In the genomic region with DNA sequence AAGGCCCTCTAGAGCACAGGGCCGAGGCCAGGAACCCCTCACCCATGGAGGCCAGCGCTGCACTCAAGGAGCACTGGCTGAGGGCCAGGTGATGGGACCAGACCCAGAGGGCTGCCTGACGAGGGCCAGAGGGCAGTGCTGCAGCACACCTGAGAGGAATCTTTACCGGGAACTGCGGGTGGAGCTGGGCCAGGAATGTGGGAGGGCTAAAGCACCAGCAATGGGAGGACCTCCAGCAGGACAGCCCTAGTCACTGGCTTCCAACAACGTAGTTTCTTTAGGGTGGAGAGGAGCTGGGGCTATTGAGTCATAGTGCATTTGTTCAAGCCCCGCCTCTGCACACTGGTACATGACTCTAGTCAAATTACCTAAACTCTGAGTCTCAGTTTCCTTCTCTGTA, we compare ENCODE assay signal across 13 cellular contexts.
DNase-seq lines count a peak whose midpoint lies in the region; ATAC-seq and TF ChIP-seq lines count a peak whose summit lies in the region.
"Had no signal": no experiment of that assay in that cellular context is flagged by ENCODE, and none has a peak within 500 bp of the region (broad histone marks: within the 10 kb centered on the region; RNA-seq: fewer than 3 reads in every experiment).

No MANE protein-coding gene starts in this region.

- TF ChIP-seq CTCF in GM12864 (IDR thresholded peaks at IDR 0.05; ENCODE audit: low read depth, low read length, missing control alignments) (no peak), natural killer cell (IDR thresholded peaks at IDR 0.05) (no peak)

- DNase-seq in GM12864 (ENCODE audit: low read depth), result peak; percentile 39
- DNase-seq in iPS-NIHi11 (ENCODE audit: low spot score), result peak; percentile 60
- no peak for DNase-seq in SIG-M5 (lab: John Stamatoyannopoulos, UW)
- no peak for DNase-seq in natural killer cell treated with Interleukin-12 subunit alpha and Interleukin-12 subunit beta and Interleukin-15 and Interleukin-18, amount 100 ng/mL, for 72 hours (ENCODE audit: low spot score)
- no peak for DNase-seq in natural killer cell
- no peak for DNase-seq in stimulated activated naive CD8-positive, alpha-beta T cell treated with anti-CD3 and anti-CD28 coated beads, Interleukin-15, amount 100 ng/mL, for 72 hours
- DNase-seq: NCI-H2029, SHP77 treated with DMSO at 0.1 percent for 48 hours had no signal

- no peak overlapping the region for H3K4me3 Mint-ChIP-seq in natural killer cell treated with Interleukin-12 subunit alpha and Interleukin-12 subunit beta and Interleukin-15 and Interleukin-18, amount 100 ng/mL, for 72 hours
- no peak overlapping the region for H3K4me3 Mint-ChIP-seq in natural killer cell
- H3K4me3 Mint-ChIP-seq in stimulated activated naive CD8-positive, alpha-beta T cell treated with anti-CD3 and anti-CD28 coated beads, Interleukin-15, amount 100 ng/mL, for 72 hours, result no peak overlapping the region
- H3K4me3 Mint-ChIP-seq: activated naive CD4-positive, alpha-beta T cell treated with anti-CD3 and anti-CD28 coated beads, Interleukin-2, amount 50 U/mL, for 24 hours; dendritic cell treated with granulocyte-macrophage colony-stimulating factor and Interleukin-4, amounts not matched to agents 40 ng/mL and 50 ng/mL, for 4 days had no signal

- ATAC-seq in GM21528 (IDR thresholded peaks at IDR 0.05; ENCODE audit: low FRiP score, unreplicated experiment) (peak; percentile 40), HG03520 (IDR thresholded peaks at IDR 0.05; ENCODE audit: unreplicated experiment) (peak; percentile 40), natural killer cell (no peak)
- no peak for ATAC-seq in natural killer cell treated with Interleukin-12 subunit alpha and Interleukin-12 subunit beta and Interleukin-15 and Interleukin-18, amount 100 ng/mL, for 72 hours
- ATAC-seq in stimulated activated naive CD8-positive, alpha-beta T cell treated with anti-CD3 and anti-CD28 coated beads, Interleukin-15, amount 100 ng/mL, for 72 hours, result no peak

- H3K27ac Mint-ChIP-seq in natural killer cell treated with Interleukin-12 subunit alpha and Interleukin-12 subunit beta and Interleukin-15 and Interleukin-18, amount 100 ng/mL, for 72 hours, result no peak overlapping the region
- H3K27ac Mint-ChIP-seq in natural killer cell, result no peak overlapping the region
- no peak overlapping the region for H3K27ac Mint-ChIP-seq in stimulated activated naive CD8-positive, alpha-beta T cell treated with anti-CD3 and anti-CD28 coated beads, Interleukin-15, amount 100 ng/mL, for 72 hours
- H3K27ac Mint-ChIP-seq: activated naive CD4-positive, alpha-beta T cell treated with anti-CD3 and anti-CD28 coated beads, Interleukin-2, amount 50 U/mL, for 24 hours; dendritic cell treated with granulocyte-macrophage colony-stimulating factor and Interleukin-4, amounts not matched to agents 40 ng/mL and 50 ng/mL, for 4 days had no signal

- H3K9me3 Mint-ChIP-seq in natural killer cell treated with Interleukin-12 subunit alpha and Interleukin-12 subunit beta and Interleukin-15 and Interleukin-18, amount 100 ng/mL, for 72 hours, result no peaks in the 10 kb centered on the region
- no peaks in the 10 kb centered on the region for H3K9me3 Mint-ChIP-seq in natural killer cell
- no peaks in the 10 kb centered on the region for H3K9me3 Mint-ChIP-seq in stimulated activated naive CD8-positive, alpha-beta T cell treated with anti-CD3 and anti-CD28 coated beads, Interleukin-15, amount 100 ng/mL, for 72 hours
- H3K9me3 Mint-ChIP-seq: activated naive CD4-positive, alpha-beta T cell treated with anti-CD3 and anti-CD28 coated beads, Interleukin-2, amount 50 U/mL, for 24 hours had no signal

- H3K27me3 Mint-ChIP-seq in natural killer cell treated with Interleukin-12 subunit alpha and Interleukin-12 subunit beta and Interleukin-15 and Interleukin-18, amount 100 ng/mL, for 72 hours, result no peaks in the 10 kb centered on the region
- no peaks in the 10 kb centered on the region for H3K27me3 Mint-ChIP-seq in natural killer cell (ENCODE audit: low read depth in 2 of 2)
- H3K27me3 Mint-ChIP-seq in stimulated activated naive CD8-positive, alpha-beta T cell treated with anti-CD3 and anti-CD28 coated beads, Interleukin-15, amount 100 ng/mL, for 72 hours, result no peaks in the 10 kb centered on the region
- H3K27me3 Mint-ChIP-seq: activated naive CD4-positive, alpha-beta T cell treated with anti-CD3 and anti-CD28 coated beads, Interleukin-2, amount 50 U/mL, for 24 hours had no signal

- H3K4me1 Mint-ChIP-seq in natural killer cell treated with Interleukin-12 subunit alpha and Interleukin-12 subunit beta and Interleukin-15 and Interleukin-18, amount 100 ng/mL, for 72 hours (ENCODE audit: low read depth in 2 of 2), result no peaks in the 10 kb centered on the region
- H3K4me1 Mint-ChIP-seq in natural killer cell, result no peaks in the 10 kb centered on the region
- no peaks in the 10 kb centered on the region for H3K4me1 Mint-ChIP-seq in stimulated activated naive CD8-positive, alpha-beta T cell treated with anti-CD3 and anti-CD28 coated beads, Interleukin-15, amount 100 ng/mL, for 72 hours
- H3K4me1 Mint-ChIP-seq: activated naive CD4-positive, alpha-beta T cell treated with anti-CD3 and anti-CD28 coated beads, Interleukin-2, amount 50 U/mL, for 24 hours had no signal

- H3K4me3 ChIP-seq in GM12864 (ENCODE audit: low read depth, low read length), result no peak overlapping the region
- H3K4me3 ChIP-seq: smooth muscle cell had no signal

- no peaks in the 10 kb centered on the region for H3K36me3 Mint-ChIP-seq in natural killer cell treated with Interleukin-12 subunit alpha and Interleukin-12 subunit beta and Interleukin-15 and Interleukin-18, amount 100 ng/mL, for 72 hours
- no peaks in the 10 kb centered on the region for H3K36me3 Mint-ChIP-seq in natural killer cell
- H3K36me3 Mint-ChIP-seq: activated naive CD4-positive, alpha-beta T cell treated with anti-CD3 and anti-CD28 coated beads, Interleukin-2, amount 50 U/mL, for 24 hours had no signal

- intact Hi-C loops in natural killer cell (cut with micrococcal nuclease), result no loop called here

Comparison
In these comparisons a context has a peak if more than half of its experiments do, and no peak if none do; other contexts are left out.
1. DNase-seq: peak in GM12864 (single experiment) and iPS-NIHi11 (single experiment); none in SIG-M5 (single experiment), natural killer cell treated with Interleukin-12 subunit alpha and Interleukin-12 subunit beta and Interleukin-15 and Interleukin-18, amount 100 ng/mL, for 72 hours (single experiment), natural killer cell (single experiment) and stimulated activated naive CD8-positive, alpha-beta T cell treated with anti-CD3 and anti-CD28 coated beads, Interleukin-15, amount 100 ng/mL, for 72 hours (0 of 2).
2. ATAC-seq: peak in GM21528 (single experiment) and HG03520 (single experiment); none in natural killer cell treated with Interleukin-12 subunit alpha and Interleukin-12 subunit beta and Interleukin-15 and Interleukin-18, amount 100 ng/mL, for 72 hours (0 of 2), natural killer cell (0 of 3) and stimulated activated naive CD8-positive, alpha-beta T cell treated with anti-CD3 and anti-CD28 coated beads, Interleukin-15, amount 100 ng/mL, for 72 hours (single experiment).